19 cellular contexts compared by ENCODE assay signal in genomic region chr6:28226460-28226859, GRCh38. TPM values are rescaled to one million over a fixed set of nuclear protein-coding genes. Genes with fewer than 3 reads are reported as not detected.
DNase-seq lines count a peak whose midpoint lies in the region; TF ChIP-seq lines count a peak whose summit lies in the region.
"Had no signal": no experiment of that assay in that cellular context is flagged by ENCODE, and none has a peak within 500 bp of the region (broad histone marks: within the 10 kb centered on the region; RNA-seq: fewer than 3 reads in every experiment).

No MANE protein-coding gene starts in this region.

- H3K27me3 Mint-ChIP-seq in Caco-2 (ENCODE audit: insufficient read depth, unreplicated experiment) (no peaks in the 10 kb centered on the region), endodermal cell (ENCODE audit: insufficient read depth) (peaks cover 28% of the 10 kb centered on the region)

- DNase-seq in Caco-2 (no peak), endodermal cell (no peak), WERI-Rb-1 (no peak), mesenteric fat pad (ENCODE audit: low spot score) (no peak), T1000 (lab: John Stamatoyannopoulos, UW) (no peak), AG08395 (ENCODE audit: low spot score) (no peak)
- DNase-seq: activated CD4-positive, alpha-beta T cell treated with anti-CD3 and anti-CD28 coated beads, Interleukin-2, amount 50 U/mL, for 48 hours; activated effector memory CD4-positive, alpha-beta T cell treated with Interleukin-2 at 50 U/mL for 16 hours; C1 segment of cervical spinal cord; effector CD8-positive, alpha-beta T cell; gastrocnemius medialis; mucosa of descending colon; NCI-H1436 treated with DMSO at 0.1 percent for 48 hours; NCI-H526; stimulated activated CD4-positive, alpha-beta T cell treated with anti-CD3 and anti-CD28 coated beads, Interleukin-1b, Interleukin-23, amount 100 ng/mL, for 48 hours; T-helper 9 cell; upper lobe of left lung had no signal

- no peaks in the 10 kb centered on the region for H3K79me2 ChIP-seq in OCI-LY1 (ENCODE audit: insufficient read depth, low read length)
- H3K79me2 ChIP-seq in neural cell (replicated peaks; ENCODE audit: insufficient read depth, low read length) = peaks cover 47% of the 10 kb centered on the region

- H3K9me2 ChIP-seq in OCI-LY1 (ENCODE audit: low read depth, low read length) = no peaks in the 10 kb centered on the region
- no peaks in the 10 kb centered on the region for H3K9me2 ChIP-seq in neural cell (ENCODE audit: insufficient read depth, low read length)

- no peak overlapping the region for H3K9ac ChIP-seq in OCI-LY1 (ENCODE audit: low read length)
- peak overlapping the region; percentile 65 for H3K9ac ChIP-seq in endodermal cell (ENCODE audit: extremely low read depth, low read length, poor library complexity, severe bottlenecking)
- no peak overlapping the region for H3K9ac ChIP-seq in neural cell (ENCODE audit: low read length)

- no peaks in the 10 kb centered on the region for H3K9me3 Mint-ChIP-seq in Caco-2 (ENCODE audit: unreplicated experiment)
- H3K9me3 Mint-ChIP-seq in endodermal cell = peaks cover 15% of the 10 kb centered on the region

- H3K27me3 ChIP-seq in Caco-2 (replicated peaks; ENCODE audit: control insufficient read depth, insufficient read depth, low read length) (no peaks in the 10 kb centered on the region), OCI-LY1 (ENCODE audit: insufficient read depth, low read length) (no peaks in the 10 kb centered on the region), endodermal cell (ENCODE audit: control insufficient read depth, insufficient read depth, low read length, poor library complexity, severe bottlenecking) (peaks cover 25% of the 10 kb centered on the region), neural cell (ENCODE audit: insufficient read depth, low read depth, low read length) (peaks cover 5% of the 10 kb centered on the region), WERI-Rb-1 (ENCODE audit: insufficient read depth, low read depth, severe bottlenecking) (no peaks in the 10 kb centered on the region)
- H3K27me3 ChIP-seq: upper lobe of left lung had no signal

- no TSS peak for BruUV-seq in Caco-2 (replicated peaks; lab: Mats Ljungman, UMichigan)

- H3K9me3 ChIP-seq in Caco-2 (no peaks in the 10 kb centered on the region), OCI-LY1 (ENCODE audit: low read length) (no peaks in the 10 kb centered on the region), endodermal cell (ENCODE audit: control insufficient read depth, low read length) (peaks cover 8% of the 10 kb centered on the region), neural cell (ENCODE audit: low read length) (no peaks in the 10 kb centered on the region), WERI-Rb-1 (ENCODE audit: severe bottlenecking) (no peaks in the 10 kb centered on the region)
- H3K9me3 ChIP-seq: gastrocnemius medialis, mucosa of descending colon, upper lobe of left lung had no signal

- H3K4me2 ChIP-seq in OCI-LY1 (ENCODE audit: low read length) = 0 out of 2 replicates have a peak overlapping the region, but pooled peaks have one; percentile 96
- peak overlapping the region; percentile 61 for H3K4me2 ChIP-seq in neural cell (ENCODE audit: low read length)

- no peak for TF ChIP-seq RAD21 in neural cell (conservative IDR thresholded peaks at IDR 0.05)

- peaks cover 41% of the 10 kb centered on the region for H3K36me3 Mint-ChIP-seq in Caco-2 (ENCODE audit: insufficient read depth, unreplicated experiment)
- peaks cover 43% of the 10 kb centered on the region for H3K36me3 Mint-ChIP-seq in endodermal cell (ENCODE audit: low read depth)

- no peaks in the 10 kb centered on the region for H3K36me3 ChIP-seq in Caco-2 (ENCODE audit: control insufficient read depth, insufficient read depth, low read length)
- H3K36me3 ChIP-seq in OCI-LY1 (ENCODE audit: insufficient read depth, low read length) = peaks cover 40% of the 10 kb centered on the region
- peaks cover 45% of the 10 kb centered on the region for H3K36me3 ChIP-seq in endodermal cell (ENCODE audit: control insufficient read depth, insufficient read depth, low read length)
- peaks cover 21% of the 10 kb centered on the region for H3K36me3 ChIP-seq in neural cell (ENCODE audit: insufficient read depth, low read length)
- H3K36me3 ChIP-seq in WERI-Rb-1 = peaks cover 54% of the 10 kb centered on the region

- POLR2A ChIA-PET in Caco-2 (lab: Charles Lee) = interaction anchor here (0.6 kb wide), 2 partner anchors 84 to 335 kb away, joined by 3 to 8 read pairs; no protein-coding TSS in a partner anchor

- no peak for TF ChIP-seq EP300 in neural cell (conservative IDR thresholded peaks at IDR 0.05; ENCODE audit: poor library complexity, severe bottlenecking)

- H3K4me1 ChIP-seq in Caco-2 = peaks cover 5% of the 10 kb centered on the region; the same call in 1 of the 2 replicates
- peaks cover 23% of the 10 kb centered on the region for H3K4me1 ChIP-seq in OCI-LY1 (ENCODE audit: insufficient read depth, low read length, severe bottlenecking)
- H3K4me1 ChIP-seq in endodermal cell (ENCODE audit: control insufficient read depth, insufficient read depth, low read length) = no peaks in the 10 kb centered on the region

- H4K20me1 ChIP-seq in OCI-LY1 (ENCODE audit: insufficient read depth, low read length) (no peaks in the 10 kb centered on the region), neural cell (ENCODE audit: insufficient read depth) (no peaks in the 10 kb centered on the region)

- H3K27ac ChIP-seq in OCI-LY1 (ENCODE audit: low read depth, low read length, poor library complexity, severe bottlenecking) (no peak overlapping the region), endodermal cell (ENCODE audit: low read depth, low read length) (no peak overlapping the region), neural cell (ENCODE audit: low read length) (no peak overlapping the region), WERI-Rb-1 (no peak overlapping the region)

- H3F3A ChIP-seq in OCI-LY1 (ENCODE audit: insufficient read depth, low read length) (no peaks in the 10 kb centered on the region), neural cell (ENCODE audit: insufficient read depth, low read length, poor library complexity, severe bottlenecking) (no peaks in the 10 kb centered on the region)

- TF ChIP-seq CTCF in Caco-2 (IDR thresholded peaks at IDR 0.05; ENCODE audit: insufficient read depth in 1 of 2, low read depth in 1 of 2, low read length in 1 of 2, severe bottlenecking in 1 of 2, unreplicated experiment in 1 of 2) (no peak), OCI-LY1 (IDR thresholded peaks at IDR 0.05; ENCODE audit: low read length) (no peak), endodermal cell (conservative IDR thresholded peaks at IDR 0.05) (no peak), neural cell (IDR thresholded peaks at IDR 0.05; ENCODE audit: poor library complexity, severe bottlenecking) (no peak), WERI-Rb-1 (IDR thresholded peaks at IDR 0.05; ENCODE audit: low read depth, low read length) (no peak)

- H2AFZ ChIP-seq in OCI-LY1 (ENCODE audit: low read length) (no peak overlapping the region), neural cell (ENCODE audit: low read depth, low read length) (no peak overlapping the region)

- 93 to 100% methylated on average over 1 to 2 of the region's 2 CpGs for WGBS in endodermal cell (ENCODE audit: insufficient coverage in 1 of 2, insufficient read length in 1 of 2), 2 experiments

- H3K4me3 Mint-ChIP-seq in Caco-2 (ENCODE audit: unreplicated experiment) (peak overlapping the region; percentile 96), endodermal cell (peak overlapping the region; percentile 94)

- H3K4me3 ChIP-seq in Caco-2 (ENCODE audit: low read depth, low read length) = no peak overlapping the region
- no peak overlapping the region for H3K4me3 ChIP-seq in OCI-LY1 (ENCODE audit: low read depth, low read length, poor library complexity, severe bottlenecking)
- H3K4me3 ChIP-seq in endodermal cell (ENCODE audit: low read length) = peak overlapping the region; percentile 96
- peak overlapping the region; percentile 71 for H3K4me3 ChIP-seq in neural cell (ENCODE audit: low read length)
- H3K4me3 ChIP-seq in WERI-Rb-1 (ENCODE audit: low read depth, low read length) = no peak overlapping the region
- H3K4me3 ChIP-seq: mucosa of descending colon had no signal

- H3K27ac Mint-ChIP-seq in Caco-2 (ENCODE audit: unreplicated experiment) = no peak overlapping the region
- no peak overlapping the region for H3K27ac Mint-ChIP-seq in endodermal cell

- intact Hi-C loops in Caco-2 (cut with micrococcal nuclease; ENCODE audit: unreplicated experiment) = no loop called here

- CTCF ChIA-PET in Caco-2 (lab: Charles Lee) = no interaction called here

- H3K4me1 Mint-ChIP-seq in Caco-2 (ENCODE audit: low read depth, unreplicated experiment) (peaks cover 9% of the 10 kb centered on the region), endodermal cell (peaks cover 3% of the 10 kb centered on the region)

RNA-seq across cellular contexts. Expression of gene ZSCAN9, which starts 1.4 kb away (rescaled TPM):
- 13.7 and 13.9 TPM in 2 replicates for total RNA-seq in Caco-2 (2022)
- 10 to 100 TPM; 23.1 to 32.1 TPM for total RNA-seq in endodermal cell
- 33.4 TPM for polyA plus RNA-seq in endodermal cell (2013, experiment 1 of 2)
- polyA plus RNA-seq in endodermal cell (2013, experiment 2 of 2) = 29.1 TPM
- 102 and 113 TPM in 2 replicates for polyA plus RNA-seq in neural cell
- polyA minus RNA-seq in neural cell = 84.7 and 101 TPM in 2 replicates
- 6.4 TPM for total RNA-seq in mesenteric fat pad

RNA-seq across cellular contexts. Expression of gene ZKSCAN4, which starts 25.6 kb away (rescaled TPM):
- total RNA-seq in Caco-2 (2022) (5.0 and 5.5 TPM in 2 replicates), endodermal cell (1 to 10 TPM; 7.3 to 8.2 TPM), mesenteric fat pad (2.7 TPM)
- 8.1 TPM for polyA plus RNA-seq in endodermal cell (2013, experiment 1 of 2)
- polyA plus RNA-seq in endodermal cell (2013, experiment 2 of 2) = 5.6 TPM
- polyA plus RNA-seq in neural cell = 8.3 and 12.6 TPM in 2 replicates
- polyA minus RNA-seq in neural cell = 18.0 and 21.4 TPM in 2 replicates

RNA-seq across cellular contexts. Expression of gene NKAPL, which starts 32.6 kb away (rescaled TPM):
- total RNA-seq in Caco-2 (2022) (not detected in 2 replicates), endodermal cell (under 1 TPM in 1 of 2 donors, not detected in 1; 0.42 TPM), mesenteric fat pad (3.1 TPM)
- not detected for polyA plus RNA-seq in endodermal cell (2013, experiment 1 of 2)
- not detected for polyA plus RNA-seq in endodermal cell (2013, experiment 2 of 2)
- not detected in 2 replicates for polyA plus RNA-seq in neural cell
- polyA minus RNA-seq in neural cell = not detected in 2 replicates

RNA-seq across cellular contexts. Expression of gene ZSCAN26, which starts 40.5 kb away (rescaled TPM):
- total RNA-seq in Caco-2 (2022) (7.2 and 7.8 TPM in 2 replicates), endodermal cell (10 to 100 TPM; 10.9 to 18.9 TPM), mesenteric fat pad (5.9 TPM)
- 24.9 TPM for polyA plus RNA-seq in endodermal cell (2013, experiment 1 of 2)
- 21.1 TPM for polyA plus RNA-seq in endodermal cell (2013, experiment 2 of 2)
- 86.9 and 91.2 TPM in 2 replicates for polyA plus RNA-seq in neural cell
- 74.3 and 96.9 TPM in 2 replicates for polyA minus RNA-seq in neural cell

RNA-seq across cellular contexts. Expression of gene PGBD1, which starts 54.9 kb away (rescaled TPM):
- total RNA-seq in Caco-2 (2022) = 3.6 and 3.8 TPM in 2 replicates
- 10 to 100 TPM in 1 of 2 donors, 1 to 10 TPM in 1; 8.7 to 10.8 TPM for total RNA-seq in endodermal cell
- 11.8 TPM for polyA plus RNA-seq in endodermal cell (2013, experiment 1 of 2)
- polyA plus RNA-seq in endodermal cell (2013, experiment 2 of 2) = 10.7 TPM
- polyA plus RNA-seq in neural cell = 32.3 and 34.6 TPM in 2 replicates
- 26.8 and 30.3 TPM in 2 replicates for polyA minus RNA-seq in neural cell
- total RNA-seq in mesenteric fat pad = 4.0 TPM

Comparison
In these comparisons a context has a peak if more than half of its experiments do, and no peak if none do; other contexts are left out.
1. H3K4me3 ChIP-seq: peak in endodermal cell (single experiment) and neural cell (single experiment); none in Caco-2 (single experiment), OCI-LY1 (single experiment) and WERI-Rb-1 (single experiment).